14 cellular contexts compared by ENCODE assay signal in genomic region chr21:15775981-15776380, GRCh38. TPM values are rescaled to one million over a fixed set of nuclear protein-coding genes. Genes with fewer than 3 reads are reported as not detected.
DNase-seq lines count a peak whose midpoint lies in the region; ATAC-seq and TF ChIP-seq lines count a peak whose summit lies in the region.
"Had no signal": no experiment of that assay in that cellular context is flagged by ENCODE, and none has a peak within 500 bp of the region (broad histone marks: within the 10 kb centered on the region; RNA-seq: fewer than 3 reads in every experiment).

No MANE protein-coding gene starts in this region.

- no peak for TF ChIP-seq CTCF in AG09309 (IDR thresholded peaks at IDR 0.05; ENCODE audit: control insufficient read depth, insufficient read depth, low read depth, low read length, missing control alignments)
- TF ChIP-seq CTCF in natural killer cell (IDR thresholded peaks at IDR 0.05): no peak
- no peak for TF ChIP-seq CTCF in ascending aorta (IDR thresholded peaks at IDR 0.05)

- H3K27ac Mint-ChIP-seq in natural killer cell: peak overlapping the region; percentile 55 to 77
- H3K27ac Mint-ChIP-seq: activated naive CD8-positive, alpha-beta T cell had no signal

- H3K36me3 ChIP-seq in ascending aorta: peaks cover 0 to 5% of the 10 kb centered on the region in 2 donors

- ATAC-seq in natural killer cell (no peak), GM19467 (IDR thresholded peaks at IDR 0.05; ENCODE audit: unreplicated experiment) (no peak)
- ATAC-seq: HCT116, Panc1 had no signal

- DNase-seq in AG09309 (ENCODE audit: low read depth): peak; percentile 82
- DNase-seq in LoVo (ENCODE audit: low spot score): peak; percentile 58
- peak; percentile 37 for DNase-seq in dedifferentiated amniotic fluid mesenchymal stem cell (ENCODE audit: extremely low spot score)
- DNase-seq in natural killer cell: no peak
- no peak for DNase-seq in amygdala (lab: John Stamatoyannopoulos, UW)
- DNase-seq in GOT3 (lab: John Stamatoyannopoulos, UW): no peak
- DNase-seq in ascending aorta (ENCODE audit: low spot score in 2 of 2): no peak
- DNase-seq: C1 segment of cervical spinal cord; effector CD8-positive, alpha-beta T cell; KBM-7 had no signal

- no peak overlapping the region for H3K4me3 Mint-ChIP-seq in natural killer cell
- H3K4me3 Mint-ChIP-seq: activated naive CD8-positive, alpha-beta T cell had no signal

- no peaks in the 10 kb centered on the region for H3K9me3 Mint-ChIP-seq in natural killer cell

- H3K27ac ChIP-seq in ascending aorta: no peak overlapping the region

- no peaks in the 10 kb centered on the region for H3K9me3 ChIP-seq in ascending aorta

- no peak overlapping the region for H3K4me3 ChIP-seq in AG09309 (ENCODE audit: control insufficient read depth, low read depth, low read length)
- H3K4me3 ChIP-seq in ascending aorta: no peak overlapping the region

- peaks cover 7% of the 10 kb centered on the region for H3K36me3 Mint-ChIP-seq in natural killer cell

- H3K27me3 Mint-ChIP-seq in natural killer cell (ENCODE audit: low read depth in 2 of 2): no peaks in the 10 kb centered on the region
- H3K27me3 Mint-ChIP-seq: activated naive CD8-positive, alpha-beta T cell had no signal

- no peaks in the 10 kb centered on the region for H3K27me3 ChIP-seq in ascending aorta

- intact Hi-C loops in natural killer cell (cut with micrococcal nuclease): no loop called here
- intact Hi-C loops in ascending aorta (cut with DNase I): no loop called here

- no peaks in the 10 kb centered on the region for H3K4me1 ChIP-seq in ascending aorta

- peaks cover 48 to 55% of the 10 kb centered on the region in 2 donors for H3K4me1 Mint-ChIP-seq in natural killer cell

RNA-seq across cellular contexts. Expression of gene USP25, which starts 46.2 kb away (rescaled TPM):
- total RNA-seq in natural killer cell (10 to 100 TPM; 67.0 to 95.4 (median 76.4) TPM), ascending aorta (29.2 TPM)

Comparison
In these comparisons a context has a peak if more than half of its experiments do, and no peak if none do; other contexts are left out.
1. DNase-seq: peak in AG09309 (single experiment), LoVo (single experiment) and dedifferentiated amniotic fluid mesenchymal stem cell (single experiment); none in natural killer cell (single experiment), amygdala (0 of 56), GOT3 (single experiment) and ascending aorta (0 of 2).